Comparison of ENCODE assay signal across 11 cellular contexts in the genomic region with DNA sequence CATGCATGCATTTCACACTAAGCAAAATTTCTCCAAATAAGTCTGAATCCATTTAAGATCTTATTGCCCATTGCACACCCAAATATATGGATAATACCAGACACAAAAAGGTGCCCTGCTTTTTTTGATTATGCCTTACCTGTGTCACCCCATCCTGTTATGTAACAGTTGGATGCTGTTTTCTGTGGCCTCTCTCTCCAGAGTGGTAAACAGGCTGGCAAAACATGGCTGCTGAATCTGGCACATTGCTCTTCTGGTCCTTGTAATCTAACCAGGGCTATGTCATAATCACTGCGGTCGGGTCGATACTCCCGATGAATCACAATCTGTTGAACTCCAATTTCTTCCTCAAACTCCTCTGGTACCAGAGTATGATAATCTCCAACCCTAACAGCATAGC.
DNase-seq lines count a peak whose midpoint lies in the region; ATAC-seq, FAIRE-seq and TF ChIP-seq lines count a peak whose summit lies in the region.
"Had no signal": no experiment of that assay in that cellular context is flagged by ENCODE, and none has a peak within 500 bp of the region (broad histone marks: within the 10 kb centered on the region; RNA-seq: fewer than 3 reads in every experiment).

No MANE protein-coding gene starts in this region.

- TF ChIP-seq CTCF in ovary (IDR thresholded peaks at IDR 0.05): no peak

- DNase-seq in GM12891 (ENCODE audit: insufficient read length, low spot score): no peak
- no peak for DNase-seq in epithelial cell of prostate (ENCODE audit: low read depth, low spot score)
- DNase-seq in ovary: no peak
- DNase-seq in NCI-H774 (lab: John Stamatoyannopoulos, UW): no peak
- no peak for DNase-seq in aorta

- H3K9me3 ChIP-seq in ovary (no peaks in the 10 kb centered on the region), aorta (ENCODE audit: control insufficient read depth, low read length) (no peaks in the 10 kb centered on the region)
- H3K9me3 ChIP-seq: adrenal gland had no signal

- H3K36me3 ChIP-seq in ACC112 (ENCODE audit: insufficient read depth, low read length): peaks cover 18% of the 10 kb centered on the region
- no peaks in the 10 kb centered on the region for H3K36me3 ChIP-seq in ovary
- H3K36me3 ChIP-seq in aorta (ENCODE audit: control insufficient read depth in 1 of 2, insufficient read depth in 2 of 2, low read length in 1 of 2): no peaks in the 10 kb centered on the region
- H3K36me3 ChIP-seq: adrenal gland had no signal

- peaks cover 24% of the 10 kb centered on the region for H3K79me2 ChIP-seq in ACC112 (ENCODE audit: control insufficient read depth, insufficient read depth, low read length, unreplicated experiment)

- H3K4me1 ChIP-seq in ACC112 (ENCODE audit: control insufficient read depth, insufficient read depth, low read length, unreplicated experiment) (peaks cover 42% of the 10 kb centered on the region), ovary (ENCODE audit: insufficient read depth) (peaks cover 3% of the 10 kb centered on the region), aorta (ENCODE audit: control insufficient read depth in 1 of 2, insufficient read depth in 2 of 2, low read length in 2 of 2) (no peaks in the 10 kb centered on the region)

- TF ChIP-seq POLR2A in GM12891 (IDR thresholded peaks at IDR 0.05; ENCODE audit: low read depth, low read length) (no peak), ovary (IDR thresholded peaks at IDR 0.05) (no peak)

- no peak for TF ChIP-seq EP300 in ovary (IDR thresholded peaks at IDR 0.05)

- no peak for FAIRE-seq in GM12891 (lab: Jason Lieb, UNC)

- no peaks in the 10 kb centered on the region for H3K27me3 ChIP-seq in ACC112 (ENCODE audit: insufficient read depth, low read length)
- H3K27me3 ChIP-seq in ovary: no peaks in the 10 kb centered on the region
- no peaks in the 10 kb centered on the region for H3K27me3 ChIP-seq in aorta (ENCODE audit: control insufficient read depth in 1 of 2, insufficient read depth in 2 of 2, low read length in 1 of 2)
- H3K27me3 ChIP-seq: adrenal gland had no signal

- intact Hi-C loops in ovary (cut with DNase I): no loop called here
- intact Hi-C loops in aorta (cut with DNase I): loop anchor here in 1 of 2 donors (10.0 kb wide), 1 partner anchor 72 kb away; a partner anchor contains a TSS

- H3K27ac ChIP-seq in ACC112 (ENCODE audit: low read depth, low read length): peak overlapping the region; percentile 71
- H3K27ac ChIP-seq in epithelial cell of prostate: peak overlapping the region; percentile 96
- no peak overlapping the region for H3K27ac ChIP-seq in ovary
- no peak overlapping the region for H3K27ac ChIP-seq in aorta (ENCODE audit: low read depth in 1 of 2, low read length in 2 of 2)
- H3K27ac ChIP-seq: adrenal gland had no signal

- WGBS in ovary, 3 donors: 47 to 59% (median 52%) methylated on average over 4 of the region's 4 CpGs
- WGBS in aorta, 2 donors: 68 to 78% methylated on average over 4 of the region's 4 CpGs

- ATAC-seq in HG03439 (IDR thresholded peaks at IDR 0.05; ENCODE audit: unreplicated experiment) (no peak), aorta (ENCODE audit: low FRiP score) (no peak)
- ATAC-seq: sciatic nerve had no signal

- no peak overlapping the region for H2AFZ ChIP-seq in ACC112 (ENCODE audit: low read length, unreplicated experiment)

- H3K4me3 ChIP-seq in ACC112 (ENCODE audit: low read depth, low read length) (no peak overlapping the region), ovary (no peak overlapping the region), aorta (ENCODE audit: low read length in 2 of 2) (no peak overlapping the region)
- H3K4me3 ChIP-seq: adrenal gland, SK-N-MC had no signal

TF ChIP-seq in GM12891, 5 proteins besides CTCF, POLR2A, EP300 and RAD21:
- TF ChIP-seq POLR2AphosphoS5 (IDR thresholded peaks at IDR 0.05; ENCODE audit: low read depth, low read length) (0 out of 2 replicates have a peak, but pooled peaks have one; percentile 20), TAF1 (IDR thresholded peaks at IDR 0.05; ENCODE audit: low read depth, low read length) (no peak)
TF ChIP-seq in GM12891: peak in this region for 1.

TF ChIP-seq in PFSK-1, 5 proteins besides CTCF, POLR2A, EP300 and RAD21:
- TF ChIP-seq SIN3A (IDR thresholded peaks at IDR 0.05; ENCODE audit: borderline replicate concordance, insufficient read depth, low read length) (no peak), POLR2AphosphoS5 (IDR thresholded peaks at IDR 0.05; ENCODE audit: low read depth, low read length) (peak; percentile 44; the same call in 1 of the 2 replicates)

Comparison
In these comparisons a context has a peak if more than half of its experiments do, and no peak if none do; other contexts are left out.
1. H3K27ac ChIP-seq: peak in ACC112 (single experiment) and epithelial cell of prostate (single experiment); none in ovary (0 of 2) and aorta (0 of 2).